In the genomic region with DNA sequence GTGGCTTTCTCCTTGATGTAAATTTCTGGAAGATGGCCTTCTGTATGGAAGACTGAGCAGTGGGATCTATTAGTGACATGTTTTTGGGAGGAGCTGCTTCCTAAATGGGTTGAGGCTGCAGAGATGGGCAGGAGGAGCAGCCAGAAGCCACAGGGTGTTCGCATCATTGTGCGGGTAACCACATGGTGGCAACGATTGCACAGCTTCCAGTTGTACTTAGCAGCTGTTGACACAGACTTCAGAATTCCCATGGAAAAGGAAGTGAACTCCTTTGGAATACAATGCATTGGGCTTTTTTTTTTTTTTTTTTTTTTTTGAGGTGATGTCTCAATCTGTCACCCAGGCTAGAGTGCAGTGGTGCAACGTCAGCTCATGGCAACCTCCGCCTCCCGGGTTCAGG, we compare ENCODE assay signal across 8 cellular contexts.
A peak's percentile ranks its signal among the peaks of the same experiment; 100 is the strongest.
DNase-seq lines count a peak whose midpoint lies in the region; ATAC-seq and TF ChIP-seq lines count a peak whose summit lies in the region.

No MANE protein-coding gene starts in this region.

- peaks cover 12% of the 10 kb centered on the region for H3K36me3 Mint-ChIP-seq in CD4-positive, CD25-positive, alpha-beta regulatory T cell

- no peaks in the 10 kb centered on the region for H3K9me3 ChIP-seq in CD4-positive, CD25-positive, alpha-beta regulatory T cell (ENCODE audit: control insufficient read depth in 2 of 2, low read length in 2 of 2)
- H3K9me3 ChIP-seq in Karpas-422 (ENCODE audit: low read length) (no peaks in the 10 kb centered on the region), adrenal gland (replicated peaks in 1 of 3) (no peaks in the 10 kb centered on the region)

- H2AFZ ChIP-seq in Karpas-422 (ENCODE audit: low read length) = peak overlapping the region; percentile 52

- H3K27me3 ChIP-seq in CD4-positive, CD25-positive, alpha-beta regulatory T cell (ENCODE audit: control insufficient read depth, insufficient read depth, low read length) = no peaks in the 10 kb centered on the region
- H3K27me3 ChIP-seq in Karpas-422 (ENCODE audit: low read length) = no peaks in the 10 kb centered on the region
- no peaks in the 10 kb centered on the region for H3K27me3 ChIP-seq in adrenal gland

- no peak overlapping the region for H3K27ac ChIP-seq in CD4-positive, CD25-positive, alpha-beta regulatory T cell (ENCODE audit: insufficient read depth, low read length, poor library complexity, severe bottlenecking)
- peak overlapping the region; percentile 84 for H3K27ac ChIP-seq in Karpas-422 (ENCODE audit: low read length)
- H3K27ac ChIP-seq in adrenal gland = no peak overlapping the region

- TF ChIP-seq CTCF in adrenal gland (IDR thresholded peaks at IDR 0.05) = peak in 4 of 6 experiments; percentile 9 to 30 (median 20)

- no peak for DNase-seq in CD4-positive, CD25-positive, alpha-beta regulatory T cell
- DNase-seq in Karpas-422 (peak; percentile 63), adrenal gland (peak in 6 of 7 donors; percentile 31 to 65 (median 45)), kidney glomerular epithelial cell (lab: John Stamatoyannopoulos, UW) (peak; percentile 33), OCI-M2 (lab: John Stamatoyannopoulos, UW; ENCODE audit: unreplicated experiment) (no peak)

- H3K9ac ChIP-seq in Karpas-422 (ENCODE audit: low read length) = peak overlapping the region; percentile 49

- intact Hi-C loops in adrenal gland (cut with DNase I) = no loop called here

- no peaks in the 10 kb centered on the region for H4K20me1 ChIP-seq in Karpas-422 (ENCODE audit: insufficient read depth, low read depth, low read length)

- 76 to 80% (median 79%) methylated on average over 6 of the region's 6 CpGs for WGBS in adrenal gland, 4 donors

- no peak overlapping the region for H3K4me3 Mint-ChIP-seq in CD4-positive, CD25-positive, alpha-beta regulatory T cell

- TF ChIP-seq POLR2A in adrenal gland (IDR thresholded peaks at IDR 0.05) = no peak

- no peaks in the 10 kb centered on the region for H3K27me3 Mint-ChIP-seq in CD4-positive, CD25-positive, alpha-beta regulatory T cell

- no peaks in the 10 kb centered on the region for H3K9me2 ChIP-seq in Karpas-422 (replicated peaks; ENCODE audit: insufficient read depth, low read length)

- no peak overlapping the region for H3K4me3 ChIP-seq in CD4-positive, CD25-positive, alpha-beta regulatory T cell (ENCODE audit: low read depth, low read length)
- H3K4me3 ChIP-seq in Karpas-422 (ENCODE audit: low read length) (no peak overlapping the region), adrenal gland (no peak overlapping the region)

- H3K36me3 ChIP-seq in CD4-positive, CD25-positive, alpha-beta regulatory T cell (ENCODE audit: control insufficient read depth, insufficient read depth, low read length) = no peaks in the 10 kb centered on the region
- H3K36me3 ChIP-seq in Karpas-422 (ENCODE audit: insufficient read depth, low read length) (no peaks in the 10 kb centered on the region), adrenal gland (replicated peaks in 1 of 2) (no peaks in the 10 kb centered on the region)

- peaks cover 7 to 10% (median 9%) of the 10 kb centered on the region in 4 donors for H3K4me1 Mint-ChIP-seq in CD4-positive, CD25-positive, alpha-beta regulatory T cell

- H3K27ac Mint-ChIP-seq in CD4-positive, CD25-positive, alpha-beta regulatory T cell = peak overlapping the region in 2 of 3 donors; percentile 5 to 22

- peak overlapping the region; percentile 60 for H3K4me2 ChIP-seq in Karpas-422 (ENCODE audit: low read depth, low read length, poor library complexity, severe bottlenecking)

- ATAC-seq in CD4-positive, CD25-positive, alpha-beta regulatory T cell (ENCODE audit: low read depth in 2 of 2) = no peak
- no peak for ATAC-seq in HG03469 (IDR thresholded peaks at IDR 0.05; ENCODE audit: unreplicated experiment)
- ATAC-seq in HG03135 (IDR thresholded peaks at IDR 0.05; ENCODE audit: unreplicated experiment) = no peak
- no peak for ATAC-seq in GM18873 (IDR thresholded peaks at IDR 0.05; ENCODE audit: low FRiP score, unreplicated experiment)

- H3K79me2 ChIP-seq in Karpas-422 (ENCODE audit: low read length) = no peaks in the 10 kb centered on the region

- peaks cover 5% of the 10 kb centered on the region for H3K4me1 ChIP-seq in CD4-positive, CD25-positive, alpha-beta regulatory T cell (ENCODE audit: control insufficient read depth, insufficient read depth, low read length, poor library complexity, severe bottlenecking)
- H3K4me1 ChIP-seq in Karpas-422 (ENCODE audit: low read length) = peaks cover 72% of the 10 kb centered on the region
- H3K4me1 ChIP-seq in adrenal gland (replicated peaks in 1 of 2) = peaks cover 0 to 22% of the 10 kb centered on the region in 2 donors

- no peaks in the 10 kb centered on the region for H3K9me3 Mint-ChIP-seq in CD4-positive, CD25-positive, alpha-beta regulatory T cell

Comparison
In these comparisons a context has a peak if more than half of its experiments do, and no peak if none do; other contexts are left out.
1. DNase-seq: peak in Karpas-422 (single experiment), adrenal gland (6 of 7) and kidney glomerular epithelial cell (single experiment); none in CD4-positive, CD25-positive, alpha-beta regulatory T cell (0 of 3) and OCI-M2 (single experiment).